Comparison of ENCODE assay signal across 1 cellular context in the genomic region with DNA sequence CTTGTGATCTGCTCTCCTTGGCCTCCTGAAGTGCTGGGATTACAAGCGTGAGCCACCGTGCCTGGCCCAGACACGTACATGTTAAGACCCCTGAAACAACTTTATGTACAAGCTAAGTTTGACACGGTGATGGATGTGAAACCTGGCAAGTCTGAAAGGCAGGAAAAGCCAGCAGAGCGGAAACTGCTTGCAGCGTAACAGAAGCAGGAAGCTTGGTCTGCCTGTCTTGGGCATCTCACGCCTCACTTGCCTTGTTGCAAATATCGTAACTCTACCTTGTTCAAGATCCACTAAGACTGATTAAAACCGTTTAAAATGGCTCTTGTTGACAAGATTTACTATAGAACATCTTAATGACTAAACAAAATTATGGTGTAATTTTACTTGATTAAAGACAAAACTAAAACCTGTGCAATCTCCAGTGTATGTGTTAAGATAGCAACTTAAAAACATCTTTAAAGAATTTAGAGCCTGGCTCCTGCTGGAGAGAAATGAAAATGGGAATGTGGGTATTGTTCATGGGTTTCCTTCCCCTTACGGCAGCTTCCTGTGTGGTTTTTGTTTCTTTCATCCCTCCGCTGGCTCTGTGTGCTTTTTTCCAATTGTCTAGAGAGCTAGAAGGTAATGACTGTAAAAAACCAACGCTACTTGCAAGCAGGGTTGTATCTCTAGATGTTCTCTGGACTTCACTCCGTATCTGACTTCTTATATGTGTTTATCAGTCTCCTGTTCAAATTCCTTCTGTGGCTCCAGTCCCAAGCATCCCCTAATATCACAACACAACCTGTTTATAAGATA.
TF ChIP-seq lines count a peak whose summit lies in the region.

No MANE protein-coding gene starts in this region.

TF ChIP-seq in HEK293T, 16 proteins besides CTCF, POLR2A, EP300 and RAD21:
- TF ChIP-seq ELF4 (IDR thresholded peaks at IDR 0.05): no peak
- no peak for TF ChIP-seq ARNT (IDR thresholded peaks at IDR 0.05)
- no peak for TF ChIP-seq NFRKB (IDR thresholded peaks at IDR 0.05)
- TF ChIP-seq, protein P1, sequence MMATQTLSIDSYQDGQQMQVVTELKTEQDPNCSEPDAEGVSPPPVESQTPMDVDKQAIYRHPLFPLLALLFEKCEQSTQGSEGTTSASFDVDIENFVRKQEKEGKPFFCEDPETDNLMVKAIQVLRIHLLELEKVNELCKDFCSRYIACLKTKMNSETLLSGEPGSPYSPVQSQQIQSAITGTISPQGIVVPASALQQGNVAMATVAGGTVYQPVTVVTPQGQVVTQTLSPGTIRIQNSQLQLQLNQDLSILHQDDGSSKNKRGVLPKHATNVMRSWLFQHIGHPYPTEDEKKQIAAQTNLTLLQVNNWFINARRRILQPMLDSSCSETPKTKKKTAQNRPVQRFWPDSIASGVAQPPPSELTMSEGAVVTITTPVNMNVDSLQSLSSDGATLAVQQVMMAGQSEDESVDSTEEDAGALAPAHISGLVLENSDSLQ (IDR thresholded peaks at IDR 0.05): no peak
